Comparison of ENCODE assay signal across 8 cellular contexts in the genomic region with DNA sequence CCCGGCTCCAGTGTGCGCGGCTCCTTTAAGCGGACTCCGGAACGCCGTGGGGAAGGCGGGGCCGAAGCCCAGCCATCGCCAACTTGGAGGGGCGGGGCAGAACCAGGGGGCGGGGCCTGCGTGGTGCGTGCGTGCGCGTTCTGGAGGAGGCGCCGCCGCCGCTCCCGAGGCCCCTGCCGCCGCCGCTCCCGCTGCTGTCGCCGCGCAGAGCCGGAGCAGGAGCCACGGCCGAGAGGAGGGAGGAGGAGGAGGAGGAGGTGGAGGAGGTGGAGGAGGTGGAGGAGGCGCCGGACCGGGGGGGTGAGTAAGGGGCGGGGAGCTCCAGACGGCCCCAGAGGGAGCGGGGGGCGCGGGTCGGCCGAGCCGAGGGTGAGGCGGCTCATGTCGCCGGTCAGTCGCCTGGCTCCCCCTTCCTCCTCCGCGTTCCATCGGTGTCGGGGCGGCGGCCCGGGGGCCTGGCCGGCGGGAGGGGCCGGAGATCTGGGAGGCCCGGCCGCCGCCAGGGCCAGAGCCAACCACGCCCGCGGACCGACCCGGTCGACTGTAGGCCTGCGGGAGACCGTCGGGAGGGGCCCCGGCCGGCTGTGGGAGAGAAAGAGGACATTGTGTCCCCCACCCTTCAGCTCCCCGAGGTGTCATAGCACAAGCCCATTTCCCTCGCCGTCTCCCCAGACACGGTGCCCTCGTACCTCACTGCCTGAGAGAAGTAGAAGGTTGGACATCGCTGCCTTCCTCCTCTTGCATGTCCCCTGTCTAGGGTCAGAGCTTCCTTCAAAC. TPM values are rescaled to one million over a fixed set of nuclear protein-coding genes. Genes with fewer than 3 reads are reported as not detected.
DNase-seq lines count a peak whose midpoint lies in the region; ATAC-seq and TF ChIP-seq lines count a peak whose summit lies in the region.

A gene (plus strand): TSS at position 155 of the 777 bp plus-strand sequence. CDS start 71,572 bp downstream, outside the sequence.

- H3K27ac ChIP-seq in OCI-LY1 (ENCODE audit: low read depth, low read length, poor library complexity, severe bottlenecking) = peak within 1 kb of the TSS; percentile 74

- H3K9me3 Mint-ChIP-seq in endothelial cell (ENCODE audit: unreplicated experiment) (no peaks in the 10 kb centered on the region), mesothelial cell of epicardium (no peaks in the 10 kb centered on the region)

- H3K27me3 Mint-ChIP-seq in endothelial cell (ENCODE audit: unreplicated experiment) (peaks cover 1% of the 10 kb centered on the region), mesothelial cell of epicardium (ENCODE audit: low read depth) (no peaks in the 10 kb centered on the region)

- no peaks in the 10 kb centered on the region for H3K36me3 ChIP-seq in OCI-LY1 (ENCODE audit: insufficient read depth, low read length)

- peak within 1 kb of the TSS; percentile 80 for H3K9ac ChIP-seq in OCI-LY1 (ENCODE audit: low read length)

- H3K9me2 ChIP-seq in OCI-LY1 (ENCODE audit: low read depth, low read length) = no peaks in the 10 kb centered on the region

- peaks cover 8% of the 10 kb centered on the region for H3K36me3 Mint-ChIP-seq in endothelial cell (ENCODE audit: low read depth, unreplicated experiment)
- no peaks in the 10 kb centered on the region for H3K36me3 Mint-ChIP-seq in mesothelial cell of epicardium

- H3K4me1 ChIP-seq in OCI-LY1 (ENCODE audit: insufficient read depth, low read length, severe bottlenecking) = peaks cover 62% of the 10 kb centered on the region

- H3K9me3 ChIP-seq in OCI-LY1 (ENCODE audit: low read length) = no peaks in the 10 kb centered on the region

- TF ChIP-seq CTCF in OCI-LY1 (IDR thresholded peaks at IDR 0.05; ENCODE audit: low read length) (no peak), endothelial cell (IDR thresholded peaks at IDR 0.05; ENCODE audit: unreplicated experiment) (no peak), mesothelial cell of epicardium (IDR thresholded peaks at IDR 0.05; ENCODE audit: unreplicated experiment) (no peak)

- H3K4me3 Mint-ChIP-seq in endothelial cell (ENCODE audit: unreplicated experiment) (peak within 1 kb of the TSS; percentile 95), mesothelial cell of epicardium (peak within 1 kb of the TSS; percentile 78)

- DNase-seq in CMK (ENCODE audit: low read depth) (peak; percentile 75), HuH-7.5 (ENCODE audit: low spot score) (peak; percentile 86), activated T-cell treated with anti-CD3 and anti-CD28 coated beads for 1 hour (ENCODE audit: low read depth) (peak; percentile 96), endothelial cell (ENCODE audit: low spot score) (peak; percentile 96), mesothelial cell of epicardium (ENCODE audit: low spot score in 2 of 2, unreplicated experiment in 2 of 2) (peak; percentile 91 to 95)
- DNase-seq in stimulated activated CD8-positive, alpha-beta memory T cell treated with anti-CD3 and anti-CD28 coated beads, Interleukin-15, amount 100 ng/mL, for 24 hours (ENCODE audit: low read depth) = peak; percentile 96

- peak within 1 kb of the TSS; percentile 67 for H3K27ac Mint-ChIP-seq in endothelial cell (ENCODE audit: unreplicated experiment)
- H3K27ac Mint-ChIP-seq in mesothelial cell of epicardium = peak within 1 kb of the TSS; percentile 60

- peak within 1 kb of the TSS; percentile 76; the same call in 1 of the 2 replicates for H2AFZ ChIP-seq in OCI-LY1 (ENCODE audit: low read length)

- H3K4me3 ChIP-seq in OCI-LY1 (ENCODE audit: low read depth, low read length, poor library complexity, severe bottlenecking) = peak within 1 kb of the TSS; percentile 79

- ATAC-seq in GM21390 (IDR thresholded peaks at IDR 0.05; ENCODE audit: unreplicated experiment) = peak; percentile 59

- H3K4me2 ChIP-seq in OCI-LY1 (ENCODE audit: low read length) = peak within 1 kb of the TSS; percentile 100

- no peaks in the 10 kb centered on the region for H4K20me1 ChIP-seq in OCI-LY1 (ENCODE audit: insufficient read depth, low read length)

- 0 out of 2 replicates have a peak, but pooled peaks cover 3% of the 10 kb centered on the region for H3F3A ChIP-seq in OCI-LY1 (ENCODE audit: insufficient read depth, low read length)

- H3K79me2 ChIP-seq in OCI-LY1 (ENCODE audit: insufficient read depth, low read length) = peaks cover 43% of the 10 kb centered on the region

- no peaks in the 10 kb centered on the region for H3K27me3 ChIP-seq in OCI-LY1 (ENCODE audit: insufficient read depth, low read length)

- H3K4me1 Mint-ChIP-seq in endothelial cell (ENCODE audit: unreplicated experiment) = peaks cover 32% of the 10 kb centered on the region
- H3K4me1 Mint-ChIP-seq in mesothelial cell of epicardium = peaks cover 24% of the 10 kb centered on the region

RNA-seq across cellular contexts. Expression of the gene that starts here (rescaled TPM):
- total RNA-seq in endothelial cell (ENCODE audit: unreplicated experiment) (41.7 TPM), mesothelial cell of epicardium (28.3 to 29.2 TPM (median 28.5 TPM) in 3 replicates)

Comparison
In these comparisons a context has a peak if more than half of its experiments do, and no peak if none do; other contexts are left out.
1. Peak in every context shown above with its lines: DNase-seq, ATAC-seq, H3K4me3 ChIP-seq and H3K27ac ChIP-seq.